In the genomic region with DNA sequence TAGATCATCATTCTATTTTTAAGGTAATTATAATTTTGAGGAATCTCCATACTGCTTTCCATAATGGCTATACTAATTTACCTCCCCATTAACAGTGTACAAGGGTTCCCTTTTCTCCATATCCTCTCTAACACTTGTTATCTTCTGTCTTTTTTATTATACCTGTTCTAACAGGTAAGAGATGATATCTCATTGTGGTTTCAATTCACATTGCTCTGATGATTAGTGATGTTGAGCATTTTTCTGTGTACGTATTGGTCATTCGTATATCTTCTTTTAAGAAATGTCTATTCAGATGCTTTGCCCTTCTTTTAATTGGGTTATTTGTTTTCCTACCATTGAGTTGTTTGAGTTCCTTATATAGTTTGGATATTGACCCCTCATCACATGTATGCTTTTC, we compare ENCODE assay signal across 19 cellular contexts.
DNase-seq lines count a peak whose midpoint lies in the region; FAIRE-seq and TF ChIP-seq lines count a peak whose summit lies in the region.
"Had no signal": no experiment of that assay in that cellular context is flagged by ENCODE, and none has a peak within 500 bp of the region (broad histone marks: within the 10 kb centered on the region; RNA-seq: fewer than 3 reads in every experiment).

No MANE protein-coding gene starts in this region.

- TF ChIP-seq CTCF in D721Med (IDR thresholded peaks at IDR 0.05; ENCODE audit: insufficient read depth, missing control alignments): no peak
- TF ChIP-seq CTCF in mammary epithelial cell (conservative IDR thresholded peaks at IDR 0.05 in 1 of 2, IDR thresholded peaks at IDR 0.05 in 1 of 2; ENCODE audit: extremely low read depth in 1 of 2, insufficient read depth in 1 of 2, low read depth in 1 of 2, low read length in 2 of 2): no peak
- no peak for TF ChIP-seq CTCF in epithelial cell of esophagus (IDR thresholded peaks at IDR 0.05; ENCODE audit: insufficient read depth, low read depth, low read length, missing control alignments)
- no peak for TF ChIP-seq CTCF in keratinocyte (optimal IDR thresholded peaks at IDR 0.05 in 1 of 3, IDR thresholded peaks at IDR 0.05 in 1 of 3, conservative IDR thresholded peaks at IDR 0.05 in 1 of 3; ENCODE audit: extremely low read depth in 1 of 3, insufficient read depth in 2 of 3, low read length in 3 of 3)
- TF ChIP-seq CTCF in coronary artery (IDR thresholded peaks at IDR 0.05): no peak

- in situ Hi-C loops in mammary epithelial cell (cut with MboI; ENCODE audit: low sequenced_read_pairs in 2 of 2): no loop called here

- H4K20me1 ChIP-seq in mammary epithelial cell (ENCODE audit: insufficient read depth, low read length) (no peaks in the 10 kb centered on the region), keratinocyte (ENCODE audit: control insufficient read depth, extremely low read depth, insufficient read depth, low read length) (no peaks in the 10 kb centered on the region)

- FAIRE-seq in D721Med (lab: Jason Lieb, UNC) (peak; percentile 6), keratinocyte (lab: Jason Lieb, UNC) (peak; percentile 55)
- FAIRE-seq: G401.6, GM12892, H54 had no signal

- H3K9ac ChIP-seq in mammary epithelial cell (ENCODE audit: insufficient read depth, low read length) (no peak overlapping the region), keratinocyte (ENCODE audit: control insufficient read depth, extremely low read depth, insufficient read depth, low read length) (no peak overlapping the region)

- no peaks in the 10 kb centered on the region for H3K36me3 ChIP-seq in mammary epithelial cell (ENCODE audit: insufficient read depth, low read length)
- no peaks in the 10 kb centered on the region for H3K36me3 ChIP-seq in keratinocyte (ENCODE audit: control insufficient read depth in 2 of 2, extremely low read depth in 1 of 2, insufficient read depth in 2 of 2, low read length in 2 of 2)
- no peaks in the 10 kb centered on the region for H3K36me3 ChIP-seq in SJCRH30
- H3K36me3 ChIP-seq: HAP-1 had no signal

- no peak overlapping the region for H3K4me2 ChIP-seq in mammary epithelial cell (ENCODE audit: insufficient read depth, low read depth, low read length)
- H3K4me2 ChIP-seq in keratinocyte (ENCODE audit: control insufficient read depth, extremely low read depth, insufficient read depth, low read depth, low read length): no peak overlapping the region

- H3K27me3 ChIP-seq in mammary epithelial cell (ENCODE audit: insufficient read depth, low read length): no peaks in the 10 kb centered on the region
- no peaks in the 10 kb centered on the region for H3K27me3 ChIP-seq in keratinocyte (ENCODE audit: control insufficient read depth, extremely low read depth, insufficient read depth, low read length)
- H3K27me3 ChIP-seq in SJCRH30: no peaks in the 10 kb centered on the region

- intact Hi-C loops in mammary epithelial cell (cut with micrococcal nuclease): loop anchor here (10.0 kb wide), 1 partner anchor 137 kb away; the partner anchor contains the start of gene CNKSR3

- H3K27ac ChIP-seq in mammary epithelial cell (ENCODE audit: insufficient read depth, low read depth, low read length) (no peak overlapping the region), keratinocyte (ENCODE audit: control insufficient read depth, insufficient read depth, low read length) (no peak overlapping the region), coronary artery (no peak overlapping the region), SJCRH30 (no peak overlapping the region)

- H3K79me2 ChIP-seq in mammary epithelial cell (ENCODE audit: insufficient read depth, low read length) (no peaks in the 10 kb centered on the region), keratinocyte (ENCODE audit: control insufficient read depth, insufficient read depth, low read length) (no peaks in the 10 kb centered on the region)

- H3K4me1 ChIP-seq in mammary epithelial cell (ENCODE audit: insufficient read depth, low read length): peaks cover 11% of the 10 kb centered on the region
- peaks cover 21% of the 10 kb centered on the region for H3K4me1 ChIP-seq in keratinocyte (ENCODE audit: control insufficient read depth, extremely low read depth, insufficient read depth, low read length)
- no peaks in the 10 kb centered on the region for H3K4me1 ChIP-seq in SJCRH30

- no peak overlapping the region for H2AFZ ChIP-seq in mammary epithelial cell (ENCODE audit: low read depth, low read length)
- no peak overlapping the region for H2AFZ ChIP-seq in keratinocyte (ENCODE audit: control insufficient read depth, low read length)

- no peaks in the 10 kb centered on the region for H3K9me1 ChIP-seq in keratinocyte (ENCODE audit: control insufficient read depth, extremely low read depth, insufficient read depth, low read length)

- dilution Hi-C loops in mammary epithelial cell (cut with HindIII; ENCODE audit: low sequenced_read_pairs): loop anchor here (5.0 kb wide), 1 partner anchor 264 kb away; no protein-coding TSS in a partner anchor
- dilution Hi-C loops in keratinocyte (cut with MboI; ENCODE audit: extremely low pct_ligation_motif_present, low sequenced_read_pairs): no loop called here

- BruUV-seq in mammary epithelial cell (replicated peaks; lab: Mats Ljungman, UMichigan): no TSS peak

- 28% methylated on average over 2 of the region's 2 CpGs for WGBS in mammary epithelial cell (ENCODE audit: low coverage, missing lambda C conversion rate)

- DNase-seq in D721Med (ENCODE audit: insufficient read length, low spot score): no peak
- DNase-seq in mammary epithelial cell: peak; percentile 71
- DNase-seq in epithelial cell of esophagus (ENCODE audit: low read depth): peak; percentile 25
- DNase-seq in keratinocyte (ENCODE audit: low read depth, low spot score): no peak
- no peak for DNase-seq in coronary artery (ENCODE audit: low spot score)
- DNase-seq in SJCRH30: no peak
- DNase-seq in HT-29 (ENCODE audit: low spot score): no peak
- DNase-seq: C1 segment of cervical spinal cord; Calu3; CD4-positive, alpha-beta memory T cell; COR-L47; DMS153; DND-41; GOT3; HFFc6 had no signal

- no peaks in the 10 kb centered on the region for H3K9me3 ChIP-seq in mammary epithelial cell (replicated peaks; ENCODE audit: insufficient read depth, low read length)
- no peaks in the 10 kb centered on the region for H3K9me3 ChIP-seq in keratinocyte (ENCODE audit: control insufficient read depth, low read depth, low read length)
- no peaks in the 10 kb centered on the region for H3K9me3 ChIP-seq in SJCRH30 (replicated peaks)
- H3K9me3 ChIP-seq: HAP-1 had no signal

- CTCF ChIA-PET in mammary epithelial cell (lab: Charles Lee; ENCODE audit: low non-redundant PET): no interaction called here

- no peak overlapping the region for H3K4me3 ChIP-seq in mammary epithelial cell (replicated peaks in 1 of 3; ENCODE audit: insufficient read depth in 1 of 3, low read depth in 2 of 3, low read length in 3 of 3)
- no peak overlapping the region for H3K4me3 ChIP-seq in epithelial cell of esophagus (ENCODE audit: low read length)
- H3K4me3 ChIP-seq in keratinocyte (ENCODE audit: control insufficient read depth in 2 of 3, extremely low read depth in 1 of 3, insufficient read depth in 2 of 3, low read depth in 1 of 3, low read length in 3 of 3): no peak overlapping the region
- no peak overlapping the region for H3K4me3 ChIP-seq in coronary artery
- no peak overlapping the region for H3K4me3 ChIP-seq in SJCRH30
- H3K4me3 ChIP-seq: HAP-1 had no signal

Comparison
In these comparisons a context has a peak if more than half of its experiments do, and no peak if none do; other contexts are left out.
1. DNase-seq: peak in mammary epithelial cell (single experiment) and epithelial cell of esophagus (single experiment); none in D721Med (single experiment), keratinocyte (single experiment), coronary artery (single experiment), SJCRH30 (0 of 2) and HT-29 (single experiment).